ENCODE assay signal across 12 cellular contexts in the genomic region with DNA sequence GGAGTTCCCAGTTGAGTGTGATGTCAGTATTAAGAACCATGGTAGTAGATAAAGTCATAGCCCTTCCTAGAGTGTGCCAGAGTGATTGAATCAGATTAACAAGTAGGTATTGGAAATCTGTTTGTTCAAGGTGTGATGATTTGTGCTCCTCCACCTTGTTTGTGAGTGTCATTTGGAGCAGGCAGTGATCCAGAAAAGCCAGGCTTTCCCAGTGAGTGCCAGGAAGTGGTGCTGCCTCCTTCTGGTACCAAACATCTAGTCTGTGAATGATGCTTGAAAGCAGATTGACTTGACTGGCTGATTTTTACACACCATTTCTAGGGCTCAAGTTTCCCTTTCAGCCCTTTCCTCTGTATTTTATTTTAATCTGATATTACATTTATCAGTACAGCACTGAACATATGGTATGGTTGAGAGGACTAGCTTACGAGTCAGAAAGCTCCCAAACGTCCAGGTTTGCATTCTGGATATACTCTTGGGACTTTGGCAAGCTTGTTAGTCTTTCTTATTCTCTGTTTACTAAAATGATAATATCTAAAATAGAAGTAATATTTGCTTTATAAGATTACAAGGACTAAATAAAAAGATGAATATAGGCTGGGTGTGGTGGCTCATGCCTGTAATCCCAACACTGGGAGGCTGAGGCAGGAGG.
A peak's percentile ranks its signal among the peaks of the same experiment; 100 is the strongest.
DNase-seq lines count a peak whose midpoint lies in the region; ATAC-seq, FAIRE-seq and TF ChIP-seq lines count a peak whose summit lies in the region.
"Had no signal": no experiment of that assay in that cellular context is flagged by ENCODE, and none has a peak within 500 bp of the region (broad histone marks: within the 10 kb centered on the region; RNA-seq: fewer than 3 reads in every experiment).

No MANE protein-coding gene starts in this region.

- H3K4me3 Mint-ChIP-seq in activated T-helper 1 cell treated with anti-CD3 and anti-CD28 coated beads, Interleukin-12 subunit alpha, Interleukin-12 subunit beta, Interleukin-2, Interleukin-4 antibody, amounts not matched to agents 30 ng/mL and 10 ng/mL and 1 ng/mL, durations not matched to agents 14 hours and 24 hours and 36 hours = no peak overlapping the region
- no peak overlapping the region for H3K4me3 Mint-ChIP-seq in glutamatergic neuron (ENCODE audit: unreplicated experiment)

- no peaks in the 10 kb centered on the region for H3K27me3 Mint-ChIP-seq in activated T-helper 1 cell treated with anti-CD3 and anti-CD28 coated beads, Interleukin-12 subunit alpha, Interleukin-12 subunit beta, Interleukin-2, Interleukin-4 antibody, amounts not matched to agents 30 ng/mL and 10 ng/mL and 1 ng/mL, durations not matched to agents 14 hours and 24 hours and 36 hours (ENCODE audit: insufficient read depth)
- H3K27me3 Mint-ChIP-seq in glutamatergic neuron (ENCODE audit: unreplicated experiment) = no peaks in the 10 kb centered on the region

- H3K27me3 ChIP-seq in ascending aorta (no peaks in the 10 kb centered on the region), kidney epithelial cell (ENCODE audit: control insufficient read depth, insufficient read depth, low read length) (no peaks in the 10 kb centered on the region)
- H3K27me3 ChIP-seq: gastroesophageal sphincter, SJCRH30 had no signal

- H3K36me3 Mint-ChIP-seq in activated T-helper 1 cell treated with anti-CD3 and anti-CD28 coated beads, Interleukin-12 subunit alpha, Interleukin-12 subunit beta, Interleukin-2, Interleukin-4 antibody, amounts not matched to agents 30 ng/mL and 10 ng/mL and 1 ng/mL, durations not matched to agents 14 hours and 24 hours and 36 hours (ENCODE audit: low read depth) = peaks cover 2% of the 10 kb centered on the region
- no peaks in the 10 kb centered on the region for H3K36me3 Mint-ChIP-seq in glutamatergic neuron (ENCODE audit: unreplicated experiment)

- H3K4me1 ChIP-seq in ascending aorta = peaks cover 8 to 46% of the 10 kb centered on the region in 2 donors
- H3K4me1 ChIP-seq: SJCRH30 had no signal

- H3K4me1 Mint-ChIP-seq in activated T-helper 1 cell treated with anti-CD3 and anti-CD28 coated beads, Interleukin-12 subunit alpha, Interleukin-12 subunit beta, Interleukin-2, Interleukin-4 antibody, amounts not matched to agents 30 ng/mL and 10 ng/mL and 1 ng/mL, durations not matched to agents 14 hours and 24 hours and 36 hours (ENCODE audit: low read depth) = no peaks in the 10 kb centered on the region
- no peaks in the 10 kb centered on the region for H3K4me1 Mint-ChIP-seq in glutamatergic neuron (ENCODE audit: low read depth, unreplicated experiment)

- no peak for DNase-seq in AG10803 (ENCODE audit: low read depth)
- DNase-seq in H54 (ENCODE audit: insufficient read length, low spot score) = no peak
- no peak for DNase-seq in ascending aorta (ENCODE audit: low spot score in 2 of 2)
- DNase-seq in kidney epithelial cell (ENCODE audit: low read depth) = no peak
- DNase-seq in NK-92 (lab: John Stamatoyannopoulos, UW; ENCODE audit: unreplicated experiment) = no peak
- DNase-seq in activated T-helper 1 cell treated with anti-CD3 and anti-CD28 coated beads, Interleukin-12 subunit alpha, Interleukin-12 subunit beta, Interleukin-2, Interleukin-4 antibody, amounts not matched to agents 30 ng/mL and 10 ng/mL and 1 ng/mL, durations not matched to agents 14 hours and 24 hours and 36 hours (ENCODE audit: low spot score) = no peak
- DNase-seq in glutamatergic neuron = no peak
- DNase-seq: H7; stimulated activated naive CD4-positive, alpha-beta T cell had no signal

- no peak overlapping the region for H3K4me3 ChIP-seq in AG10803 (ENCODE audit: low read length)
- H3K4me3 ChIP-seq in ascending aorta = no peak overlapping the region
- no peak overlapping the region for H3K4me3 ChIP-seq in kidney epithelial cell (ENCODE audit: low read depth, low read length)
- H3K4me3 ChIP-seq: gastroesophageal sphincter, SJCRH30 had no signal

- TF ChIP-seq POLR2A in H54 (IDR thresholded peaks at IDR 0.05; ENCODE audit: low read depth, low read length) = no peak

- H3K27ac Mint-ChIP-seq in activated T-helper 1 cell treated with anti-CD3 and anti-CD28 coated beads, Interleukin-12 subunit alpha, Interleukin-12 subunit beta, Interleukin-2, Interleukin-4 antibody, amounts not matched to agents 30 ng/mL and 10 ng/mL and 1 ng/mL, durations not matched to agents 14 hours and 24 hours and 36 hours = no peak overlapping the region
- H3K27ac Mint-ChIP-seq in glutamatergic neuron (ENCODE audit: unreplicated experiment) = no peak overlapping the region

- no peaks in the 10 kb centered on the region for H3K9me3 Mint-ChIP-seq in activated T-helper 1 cell treated with anti-CD3 and anti-CD28 coated beads, Interleukin-12 subunit alpha, Interleukin-12 subunit beta, Interleukin-2, Interleukin-4 antibody, amounts not matched to agents 30 ng/mL and 10 ng/mL and 1 ng/mL, durations not matched to agents 14 hours and 24 hours and 36 hours
- no peaks in the 10 kb centered on the region for H3K9me3 Mint-ChIP-seq in glutamatergic neuron (ENCODE audit: unreplicated experiment)

- TF ChIP-seq CTCF in AG10803 (conservative IDR thresholded peaks at IDR 0.05; ENCODE audit: low read length) (peak; percentile 23; the same call in 1 of the 2 replicates), ascending aorta (IDR thresholded peaks at IDR 0.05) (peak in 1 of 3 experiments; percentile 20), kidney epithelial cell (IDR thresholded peaks at IDR 0.05; ENCODE audit: insufficient read depth, low read length, poor library complexity, severe bottlenecking) (peak; percentile 9), glutamatergic neuron (IDR thresholded peaks at IDR 0.05; ENCODE audit: partially characterized antibody, unreplicated experiment) (no peak)

- intact Hi-C loops in ascending aorta (cut with DNase I) = loop anchor here (10.0 kb wide), 1 partner anchor 238 kb away; no protein-coding TSS in a partner anchor
- intact Hi-C loops in activated T-helper 1 cell treated with anti-CD3 and anti-CD28 coated beads, Interleukin-12 subunit alpha, Interleukin-12 subunit beta, Interleukin-2, Interleukin-4 antibody, amounts not matched to agents 30 ng/mL and 10 ng/mL and 1 ng/mL, durations not matched to agents 14 hours and 24 hours and 36 hours (cut with micrococcal nuclease) = no loop called here

- peak; percentile 27 for FAIRE-seq in H54 (lab: Jason Lieb, UNC)

- H3K9me3 ChIP-seq in ascending aorta = no peaks in the 10 kb centered on the region
- H3K9me3 ChIP-seq: gastroesophageal sphincter, SJCRH30 had no signal

- H3K36me3 ChIP-seq in ascending aorta (no peaks in the 10 kb centered on the region), kidney epithelial cell (ENCODE audit: control insufficient read depth, insufficient read depth, low read length) (no peaks in the 10 kb centered on the region)
- H3K36me3 ChIP-seq: gastroesophageal sphincter, SJCRH30 had no signal

- ATAC-seq in HG03442 (IDR thresholded peaks at IDR 0.05; ENCODE audit: unreplicated experiment) = no peak
- ATAC-seq: gastroesophageal sphincter had no signal

- H3K27ac ChIP-seq in ascending aorta = peak overlapping the region; percentile 56 to 77
- H3K27ac ChIP-seq: gastroesophageal sphincter, SJCRH30 had no signal
